ENCODE assay signal across 15 cellular contexts in the genomic region with DNA sequence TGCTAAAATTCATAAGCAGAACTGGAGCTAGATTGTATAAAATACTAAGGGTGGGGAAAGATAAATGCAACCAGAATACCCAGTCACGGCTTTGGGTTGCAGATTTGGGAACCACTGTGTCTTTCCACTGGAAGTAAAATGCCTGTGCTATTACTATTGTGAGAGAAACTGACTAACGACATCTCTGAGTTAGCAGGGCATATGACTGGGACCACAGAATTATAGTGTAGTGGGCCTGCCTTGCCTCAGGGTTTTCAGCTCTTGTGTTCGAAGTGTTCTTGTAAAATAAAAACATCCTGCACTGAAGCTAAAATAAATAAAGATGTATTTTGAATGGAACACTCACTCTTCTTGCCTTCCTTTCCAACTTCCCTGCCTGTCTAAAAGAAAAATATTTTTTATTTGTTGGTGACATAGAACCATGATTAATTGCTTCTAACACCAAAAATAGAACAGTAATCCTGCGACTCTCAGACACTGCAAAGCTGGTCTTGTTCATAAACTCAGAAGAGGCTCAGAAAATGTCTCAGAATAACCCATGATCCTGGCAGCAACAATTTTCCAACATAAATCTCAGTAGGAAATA.
DNase-seq lines count a peak whose midpoint lies in the region; FAIRE-seq and TF ChIP-seq lines count a peak whose summit lies in the region.
"Had no signal": no experiment of that assay in that cellular context is flagged by ENCODE, and none has a peak within 500 bp of the region (broad histone marks: within the 10 kb centered on the region; RNA-seq: fewer than 3 reads in every experiment).

No MANE protein-coding gene starts in this region.

- H3K27ac ChIP-seq in astrocyte (ENCODE audit: low read depth, low read length) (no peak overlapping the region), mesenchymal stem cell (ENCODE audit: low read length, poor library complexity, severe bottlenecking) (no peak overlapping the region), tibial artery (peak overlapping the region; percentile 37 to 51)

- DNase-seq in ELR (ENCODE audit: low read depth) (peak; percentile 15), astrocyte (ENCODE audit: low read depth) (no peak), mesenchymal stem cell (peak; percentile 20), tibial artery (no peak), NCI-H187 (lab: John Stamatoyannopoulos, UW) (no peak), kidney tubule cell (ENCODE audit: low spot score) (no peak), NCI-H1105 treated with DMSO at 0.1 percent for 48 hours (lab: John Stamatoyannopoulos, UW) (no peak), NCI-H69 (lab: John Stamatoyannopoulos, UW) (no peak)
- DNase-seq: BE2C; CD8-positive, alpha-beta T cell; DMS79 treated with DMSO at 0.1 percent for 48 hours; GOT3; NCI-H146; NCI-H345 had no signal

- no peaks in the 10 kb centered on the region for H3K79me1 ChIP-seq in mesenchymal stem cell (replicated peaks; ENCODE audit: low read length, poor library complexity, severe bottlenecking)

- H3K18ac ChIP-seq in mesenchymal stem cell (ENCODE audit: low read depth in 1 of 2, low read length in 2 of 2), result no peak overlapping the region

- H2BK120ac ChIP-seq in mesenchymal stem cell (ENCODE audit: low read depth, low read length), result no peak overlapping the region

- H3K4ac ChIP-seq in mesenchymal stem cell (ENCODE audit: low read depth in 1 of 2, low read length in 2 of 2), result no peak overlapping the region

- no peak overlapping the region for H2BK12ac ChIP-seq in mesenchymal stem cell (ENCODE audit: low read length in 2 of 2)

- no peak overlapping the region for H4K91ac ChIP-seq in mesenchymal stem cell (ENCODE audit: low read length)

- H3K23ac ChIP-seq in mesenchymal stem cell (ENCODE audit: low read length in 2 of 2), result no peak overlapping the region

- no peak overlapping the region for H3K9ac ChIP-seq in astrocyte (ENCODE audit: low read length)
- H3K9ac ChIP-seq in mesenchymal stem cell (ENCODE audit: low read length), result no peak overlapping the region

- no peak overlapping the region for H3K4me3 ChIP-seq in astrocyte (ENCODE audit: insufficient read depth, low read depth, low read length)
- no peak overlapping the region for H3K4me3 ChIP-seq in mesenchymal stem cell (ENCODE audit: insufficient read depth in 1 of 2, low read depth in 1 of 2, low read length in 2 of 2)
- H3K4me3 ChIP-seq in tibial artery, result no peak overlapping the region

- H2AK5ac ChIP-seq in mesenchymal stem cell (ENCODE audit: low read length, severe bottlenecking), result no peak overlapping the region

- H3K27me3 ChIP-seq in astrocyte (ENCODE audit: insufficient read depth, low read length), result no peaks in the 10 kb centered on the region
- H3K27me3 ChIP-seq in mesenchymal stem cell (ENCODE audit: control insufficient read depth in 1 of 2, insufficient read depth in 1 of 2, low read length in 2 of 2), result no peaks in the 10 kb centered on the region
- H3K27me3 ChIP-seq in tibial artery, result no peaks in the 10 kb centered on the region
- H3K27me3 ChIP-seq: BE2C had no signal

- no peak overlapping the region for H4K8ac ChIP-seq in mesenchymal stem cell (ENCODE audit: low read length)

- intact Hi-C loops in tibial artery (cut with DNase I; ENCODE audit: low total_unique reads), result no loop called here

- H3K36me3 ChIP-seq in astrocyte (ENCODE audit: insufficient read depth, low read length) (no peaks in the 10 kb centered on the region), mesenchymal stem cell (ENCODE audit: control insufficient read depth in 1 of 2, insufficient read depth in 2 of 2, low read depth in 1 of 2, low read length in 2 of 2) (no peaks in the 10 kb centered on the region), tibial artery (no peaks in the 10 kb centered on the region)
- H3K36me3 ChIP-seq: BE2C had no signal

- H3K14ac ChIP-seq in mesenchymal stem cell (ENCODE audit: low read length in 2 of 2), result no peak overlapping the region

- no peaks in the 10 kb centered on the region for H3K4me1 Mint-ChIP-seq in astrocyte (ENCODE audit: low read depth, unreplicated experiment)

- H3K4me1 ChIP-seq in astrocyte (ENCODE audit: insufficient read depth, low read length) (no peaks in the 10 kb centered on the region), mesenchymal stem cell (ENCODE audit: control insufficient read depth, insufficient read depth, low read depth, low read length) (no peaks in the 10 kb centered on the region), tibial artery (peaks cover 0 to 24% (median 2%) of the 10 kb centered on the region in 4 donors)
- H3K4me1 ChIP-seq: BE2C had no signal

- peak; percentile 43 for FAIRE-seq in astrocyte (lab: Jason Lieb, UNC)
- FAIRE-seq: D721Med had no signal

- H3K27ac Mint-ChIP-seq in astrocyte (ENCODE audit: unreplicated experiment), result no peak overlapping the region
- H3K27ac Mint-ChIP-seq: CD8-positive, alpha-beta T cell had no signal

- H4K20me1 ChIP-seq in astrocyte (ENCODE audit: insufficient read depth, low read length), result no peaks in the 10 kb centered on the region

- TF ChIP-seq CTCF in astrocyte (IDR thresholded peaks at IDR 0.05; ENCODE audit: insufficient read depth, low read depth, low read length) (no peak), tibial artery (IDR thresholded peaks at IDR 0.05) (no peak)

- H3K9me3 Mint-ChIP-seq in astrocyte (ENCODE audit: unreplicated experiment), result no peaks in the 10 kb centered on the region

- H3K9me3 ChIP-seq in astrocyte (ENCODE audit: insufficient read depth, low read depth, low read length) (no peaks in the 10 kb centered on the region), mesenchymal stem cell (ENCODE audit: control insufficient read depth, low read length) (no peaks in the 10 kb centered on the region), tibial artery (no peaks in the 10 kb centered on the region)
- H3K9me3 ChIP-seq: BE2C had no signal

- no peak overlapping the region for H2BK15ac ChIP-seq in mesenchymal stem cell (ENCODE audit: low read depth, poor library complexity, severe bottlenecking)

- H2AFZ ChIP-seq in astrocyte (ENCODE audit: low read depth, low read length) (no peak overlapping the region), mesenchymal stem cell (ENCODE audit: low read depth, low read length) (no peak overlapping the region)

- no peak overlapping the region for H3K4me3 Mint-ChIP-seq in astrocyte (ENCODE audit: unreplicated experiment)
- H3K4me3 Mint-ChIP-seq: CD8-positive, alpha-beta T cell had no signal

- no peaks in the 10 kb centered on the region for H3K27me3 Mint-ChIP-seq in astrocyte (ENCODE audit: low read depth, unreplicated experiment)

- H3K79me2 ChIP-seq in astrocyte (ENCODE audit: insufficient read depth, low read length), result no peaks in the 10 kb centered on the region

- 50% methylated on average over 3 of the region's 4 CpGs for WGBS in mesenchymal stem cell

- no peak overlapping the region for H2BK5ac ChIP-seq in mesenchymal stem cell (ENCODE audit: low read depth, low read length, poor library complexity, severe bottlenecking)

- H3K4me2 ChIP-seq in astrocyte (ENCODE audit: low read length) (no peak overlapping the region), mesenchymal stem cell (ENCODE audit: low read length, poor library complexity, severe bottlenecking) (no peak overlapping the region)

- no peaks in the 10 kb centered on the region for H3K36me3 Mint-ChIP-seq in astrocyte (ENCODE audit: low read depth, unreplicated experiment)
- H3K36me3 Mint-ChIP-seq: CD8-positive, alpha-beta T cell had no signal

Comparison
In these comparisons a context has a peak if more than half of its experiments do, and no peak if none do; other contexts are left out.
1. DNase-seq: peak in ELR (single experiment) and mesenchymal stem cell (single experiment); none in astrocyte (single experiment), tibial artery (0 of 2), NCI-H187 (0 of 2), kidney tubule cell (single experiment), NCI-H1105 treated with DMSO at 0.1 percent for 48 hours (single experiment) and NCI-H69 (single experiment).
2. H3K27ac ChIP-seq: peak in tibial artery (2 of 2); none in astrocyte (single experiment) and mesenchymal stem cell (single experiment).